Comparison of ENCODE assay signal across 8 cellular contexts in genomic region chr2:221571108-221571390, GRCh38. TPM values are rescaled to one million over a fixed set of nuclear protein-coding genes. Genes with fewer than 3 reads are reported as not detected.
DNase-seq lines count a peak whose midpoint lies in the region; ATAC-seq and TF ChIP-seq lines count a peak whose summit lies in the region.

No MANE protein-coding gene starts in this region.

- H3K27ac Mint-ChIP-seq in activated CD8-positive, alpha-beta T cell treated with anti-CD3 and anti-CD28 coated beads, Interleukin-2, amount 10 ng/mL, durations not matched to agents 7 days and 5 days = no peak overlapping the region

- H3K9ac ChIP-seq in skeletal muscle satellite cell (ENCODE audit: low read depth, low read length) = peak overlapping the region; percentile 79

- peaks cover 28% of the 10 kb centered on the region for H3K4me1 Mint-ChIP-seq in activated CD8-positive, alpha-beta T cell treated with anti-CD3 and anti-CD28 coated beads, Interleukin-2, amount 10 ng/mL, durations not matched to agents 7 days and 5 days (ENCODE audit: low read depth)

- POLR2A ChIA-PET in activated CD8-positive, alpha-beta T cell treated with anti-CD3 and anti-CD28 coated beads, Interleukin-2, amount 10 ng/mL, durations not matched to agents 7 days and 5 days (lab: Charles Lee) = interaction anchor here (0.9 kb wide), 1 partner anchor 53 kb away, joined by 3 read pairs; no protein-coding TSS in a partner anchor
- POLR2A ChIA-PET in HEK293T (lab: Yijun Ruan, JAX) = interaction anchor here (1.3 kb wide), 1 partner anchor 95 kb away, joined by 4 read pairs; no protein-coding TSS in a partner anchor

- H3K4me3 ChIP-seq in HFF-Myc (replicated peaks; ENCODE audit: low read depth, low read length) = peak overlapping the region; percentile 54
- peak overlapping the region; percentile 83 for H3K4me3 ChIP-seq in skeletal muscle satellite cell (ENCODE audit: low read length)

- H3K36me3 ChIP-seq in skeletal muscle satellite cell (ENCODE audit: insufficient read depth, low read length) = no peaks in the 10 kb centered on the region

- DNase-seq in HFF-Myc (ENCODE audit: extremely low read depth, low read depth) (no peak), glomerular visceral epithelial cell (ENCODE audit: extremely low spot score) (peak; percentile 30), NCI-H187 (lab: John Stamatoyannopoulos, UW) (no peak), HEK293T (ENCODE audit: extremely low spot score) (no peak)
- no peak for DNase-seq in activated CD8-positive, alpha-beta T cell treated with anti-CD3 and anti-CD28 coated beads, Interleukin-2, amount 10 ng/mL, durations not matched to agents 7 days and 5 days

- peaks cover 68% of the 10 kb centered on the region for H3K27me3 Mint-ChIP-seq in activated CD8-positive, alpha-beta T cell treated with anti-CD3 and anti-CD28 coated beads, Interleukin-2, amount 10 ng/mL, durations not matched to agents 7 days and 5 days (ENCODE audit: low read depth)

- CTCF ChIA-PET in activated CD8-positive, alpha-beta T cell treated with anti-CD3 and anti-CD28 coated beads, Interleukin-2, amount 10 ng/mL, durations not matched to agents 7 days and 5 days (lab: Charles Lee) = interaction anchor here (1.0 kb wide), 1 partner anchor 28 kb away, joined by 3 read pairs; no protein-coding TSS in a partner anchor
- CTCF ChIA-PET in HEK293T (lab: Yijun Ruan, JAX) = no interaction called here

- H3K9me3 ChIP-seq in skeletal muscle satellite cell (replicated peaks; ENCODE audit: low read length) = no peaks in the 10 kb centered on the region

- H3K4me3 Mint-ChIP-seq in activated CD8-positive, alpha-beta T cell treated with anti-CD3 and anti-CD28 coated beads, Interleukin-2, amount 10 ng/mL, durations not matched to agents 7 days and 5 days = peak overlapping the region; percentile 81

- H3K27me3 ChIP-seq in skeletal muscle satellite cell (ENCODE audit: control insufficient read depth, insufficient read depth, low read length) = no peaks in the 10 kb centered on the region

- no peak for ATAC-seq in activated CD8-positive, alpha-beta T cell treated with anti-CD3 and anti-CD28 coated beads, Interleukin-2, amount 10 ng/mL, durations not matched to agents 7 days and 5 days
- ATAC-seq in HG03196 (IDR thresholded peaks at IDR 0.05; ENCODE audit: unreplicated experiment) (no peak), HG03457 (IDR thresholded peaks at IDR 0.05; ENCODE audit: unreplicated experiment) (no peak)

- no peak for TF ChIP-seq CTCF in HFF-Myc (IDR thresholded peaks at IDR 0.05; ENCODE audit: low read depth, low read length, missing control alignments)

- peak overlapping the region; percentile 97 for H3K4me2 ChIP-seq in skeletal muscle satellite cell (ENCODE audit: low read length)

- no peaks in the 10 kb centered on the region for H3K36me3 Mint-ChIP-seq in activated CD8-positive, alpha-beta T cell treated with anti-CD3 and anti-CD28 coated beads, Interleukin-2, amount 10 ng/mL, durations not matched to agents 7 days and 5 days (ENCODE audit: low read depth)

- H3K9me3 Mint-ChIP-seq in activated CD8-positive, alpha-beta T cell treated with anti-CD3 and anti-CD28 coated beads, Interleukin-2, amount 10 ng/mL, durations not matched to agents 7 days and 5 days (ENCODE audit: insufficient read depth) = no peaks in the 10 kb centered on the region

- peaks cover 33% of the 10 kb centered on the region for H3K4me1 ChIP-seq in skeletal muscle satellite cell (ENCODE audit: control insufficient read depth, insufficient read depth, low read length)

TF ChIP-seq in HEK293T, 16 proteins besides CTCF, POLR2A, EP300 and RAD21:
- TF ChIP-seq BHLHE40 (IDR thresholded peaks at IDR 0.05; ENCODE audit: borderline replicate concordance) = no peak
- no peak for TF ChIP-seq PKNOX1 (IDR thresholded peaks at IDR 0.05)
- TF ChIP-seq FOXA1 (IDR thresholded peaks at IDR 0.05) = no peak
- TF ChIP-seq ARNT (IDR thresholded peaks at IDR 0.05) = no peak
- TF ChIP-seq L3MBTL2 (conservative IDR thresholded peaks at IDR 0.05) = no peak
- no peak for TF ChIP-seq SUZ12 (IDR thresholded peaks at IDR 0.05)
- no peak for TF ChIP-seq ZNF384 (IDR thresholded peaks at IDR 0.05)

RNA-seq across cellular contexts. Expression of gene EPHA4, which starts 1.1 kb away (rescaled TPM):
- 1 to 10 TPM; 1.2 to 1.5 TPM for total RNA-seq in activated CD8-positive, alpha-beta T cell treated with anti-CD3 and anti-CD28 coated beads, Interleukin-2, amount 10 ng/mL, durations not matched to agents 7 days and 5 days
- 16.5 and 21.6 TPM in 2 replicates for total RNA-seq in skeletal muscle satellite cell (2012; rRNA removed)
